Comparison of ENCODE assay signal across 25 cellular contexts in the genomic region with DNA sequence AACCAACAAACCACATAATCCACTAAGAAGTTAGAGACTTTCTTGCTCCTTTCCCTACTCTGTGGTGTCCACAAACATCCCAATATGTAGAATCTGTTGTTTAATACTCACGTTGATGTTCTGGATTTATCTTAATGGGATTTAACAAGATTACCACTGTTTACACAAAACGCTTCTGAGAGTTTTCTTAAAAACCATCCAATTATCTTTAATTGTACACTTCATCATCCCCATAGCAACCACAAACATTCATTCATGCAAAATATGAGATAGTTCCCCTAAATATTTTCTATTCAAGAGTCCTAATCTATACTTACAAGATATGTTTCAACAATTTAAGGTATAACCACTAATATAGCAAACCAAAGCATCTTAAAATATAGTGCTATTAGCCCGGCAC.
"Had no signal": no experiment of that assay in that cellular context is flagged by ENCODE, and none has a peak within 500 bp of the region (broad histone marks: within the 10 kb centered on the region; RNA-seq: fewer than 3 reads in every experiment).

No MANE protein-coding gene starts in this region.

- H3K4me1 Mint-ChIP-seq: stimulated activated effector memory CD8-positive, alpha-beta T cell treated with anti-CD3 and anti-CD28 coated beads, Interleukin-12 subunit alpha, Interleukin-12 subunit beta, amount 100 ng/mL, for 72 hours had no signal

- DNase-seq: hypothalamus; immature natural killer cell; kidney; left colon; left lung; lower lobe of right lung; mammary epithelial cell; mesenchymal stem cell; naive thymus-derived CD8-positive, alpha-beta T cell; nucleus accumbens; pancreas; retina; stimulated activated CD4-positive, alpha-beta T cell treated with anti-CD3 and anti-CD28 coated beads, Interleukin-12 subunit alpha, Interleukin-12 subunit beta, amount 100 ng/mL, for 4 hours; stimulated activated CD4-positive, alpha-beta T cell treated with anti-CD3 and anti-CD28 coated beads, Interleukin-15, amount 100 ng/mL, for 24 hours; stimulated activated CD4-positive, alpha-beta T cell treated with anti-CD3 and anti-CD28 coated beads, Interleukin-4, amount 100 ng/mL, for 24 hours; stimulated activated naive CD4-positive, alpha-beta T cell treated with Interleukin-2 at 50 U/mL for 16 hours; stimulated activated naive CD8-positive, alpha-beta T cell treated with anti-CD3 and anti-CD28 coated beads, Interleukin-15, amount 100 ng/mL, for 72 hours; substantia nigra; uterus had no signal

- H3K27ac Mint-ChIP-seq: stimulated activated effector memory CD8-positive, alpha-beta T cell treated with anti-CD3 and anti-CD28 coated beads, Interleukin-12 subunit alpha, Interleukin-12 subunit beta, amount 100 ng/mL, for 72 hours; stimulated activated naive CD8-positive, alpha-beta T cell treated with anti-CD3 and anti-CD28 coated beads, Interleukin-15, amount 100 ng/mL, for 72 hours; type B pancreatic cell had no signal

- H3K27me3 Mint-ChIP-seq: naive thymus-derived CD8-positive, alpha-beta T cell; stimulated activated naive CD8-positive, alpha-beta T cell treated with anti-CD3 and anti-CD28 coated beads, Interleukin-15, amount 100 ng/mL, for 72 hours; type B pancreatic cell had no signal

- ATAC-seq: left colon; left lung; lower lobe of right lung; naive thymus-derived CD8-positive, alpha-beta T cell; pancreas; right cardiac atrium; sciatic nerve; stimulated activated effector memory CD8-positive, alpha-beta T cell treated with anti-CD3 and anti-CD28 coated beads, Interleukin-12 subunit alpha, Interleukin-12 subunit beta, amount 100 ng/mL, for 72 hours; stimulated activated naive CD8-positive, alpha-beta T cell treated with anti-CD3 and anti-CD28 coated beads, Interleukin-15, amount 100 ng/mL, for 72 hours had no signal

- H3K9me3 Mint-ChIP-seq: naive thymus-derived CD8-positive, alpha-beta T cell; nephron; neural crest cell; stimulated activated effector memory CD8-positive, alpha-beta T cell treated with anti-CD3 and anti-CD28 coated beads, Interleukin-12 subunit alpha, Interleukin-12 subunit beta, amount 100 ng/mL, for 72 hours; stimulated activated naive CD8-positive, alpha-beta T cell treated with anti-CD3 and anti-CD28 coated beads, Interleukin-15, amount 100 ng/mL, for 72 hours; type B pancreatic cell had no signal

- H3K4me3 Mint-ChIP-seq: immature natural killer cell; naive thymus-derived CD8-positive, alpha-beta T cell; nephron; neural crest cell; stimulated activated effector memory CD8-positive, alpha-beta T cell treated with anti-CD3 and anti-CD28 coated beads, Interleukin-12 subunit alpha, Interleukin-12 subunit beta, amount 100 ng/mL, for 72 hours; stimulated activated naive CD8-positive, alpha-beta T cell treated with anti-CD3 and anti-CD28 coated beads, Interleukin-15, amount 100 ng/mL, for 72 hours; type B pancreatic cell had no signal
